8 cellular contexts compared by ENCODE assay signal in genomic region chr12:120292411-120292660, GRCh38. TPM values are rescaled to one million over a fixed set of nuclear protein-coding genes. Genes with fewer than 3 reads are reported as not detected.
DNase-seq lines count a peak whose midpoint lies in the region; ATAC-seq, FAIRE-seq and TF ChIP-seq lines count a peak whose summit lies in the region.

No MANE protein-coding gene starts in this region.

- H3K36me3 Mint-ChIP-seq in Calu3 (ENCODE audit: insufficient read depth, unreplicated experiment) (no peaks in the 10 kb centered on the region), astrocyte (ENCODE audit: low read depth, unreplicated experiment) (no peaks in the 10 kb centered on the region)

- no peaks in the 10 kb centered on the region for H3K9me3 ChIP-seq in astrocyte (ENCODE audit: insufficient read depth, low read depth, low read length)
- no peaks in the 10 kb centered on the region for H3K9me3 ChIP-seq in lung (ENCODE audit: control insufficient read depth in 2 of 2, insufficient read depth in 1 of 2, low read length in 1 of 2)

- no peak overlapping the region for H3K4me3 Mint-ChIP-seq in Calu3 (ENCODE audit: low read depth, unreplicated experiment)
- no peak overlapping the region for H3K4me3 Mint-ChIP-seq in astrocyte (ENCODE audit: unreplicated experiment)

- BruUV-seq in Calu3 (replicated peaks; lab: Mats Ljungman, UMichigan): TSS peak; percentile 98

- FAIRE-seq in astrocyte (lab: Jason Lieb, UNC): no peak

- H3K4me3 ChIP-seq in astrocyte (ENCODE audit: insufficient read depth, low read depth, low read length): peak overlapping the region; percentile 51
- H3K4me3 ChIP-seq in lung: peak overlapping the region; percentile 45

- ATAC-seq in HG02759 (IDR thresholded peaks at IDR 0.05; ENCODE audit: unreplicated experiment) (peak; percentile 17), lung (ENCODE audit: insufficient read depth, low FRiP score) (no peak)

- H3K4me1 ChIP-seq in astrocyte (ENCODE audit: insufficient read depth, low read length) (peaks cover 13% of the 10 kb centered on the region), lung (ENCODE audit: control insufficient read depth in 2 of 2, insufficient read depth in 2 of 2, low read length in 2 of 2) (no peaks in the 10 kb centered on the region)

- H2AFZ ChIP-seq in astrocyte (ENCODE audit: low read depth, low read length): no peak overlapping the region

- H3K27me3 Mint-ChIP-seq in Calu3 (ENCODE audit: unreplicated experiment): no peaks in the 10 kb centered on the region
- no peaks in the 10 kb centered on the region for H3K27me3 Mint-ChIP-seq in astrocyte (ENCODE audit: low read depth, unreplicated experiment)

- TF ChIP-seq CTCF in Calu3 (IDR thresholded peaks at IDR 0.05; ENCODE audit: unreplicated experiment) (no peak), astrocyte (IDR thresholded peaks at IDR 0.05; ENCODE audit: insufficient read depth, low read depth, low read length) (no peak), lung (IDR thresholded peaks at IDR 0.05; ENCODE audit: control extremely low read depth, extremely low read depth) (no peak)

- H3K79me2 ChIP-seq in astrocyte (ENCODE audit: insufficient read depth, low read length): no peaks in the 10 kb centered on the region

- peak overlapping the region; percentile 100 for H3K27ac ChIP-seq in astrocyte (ENCODE audit: low read depth, low read length)
- peak overlapping the region; percentile 97 to 98 for H3K27ac ChIP-seq in lung (ENCODE audit: low read depth in 1 of 2, low read length in 1 of 2)

- H3K36me3 ChIP-seq in astrocyte (ENCODE audit: insufficient read depth, low read length) (no peaks in the 10 kb centered on the region), lung (ENCODE audit: control insufficient read depth in 2 of 2, insufficient read depth in 2 of 2, low read length in 2 of 2) (no peaks in the 10 kb centered on the region)

- CTCF ChIA-PET in Calu3 (lab: Charles Lee): interaction anchor here (0.6 to 2.8 kb wide), 6 partner anchors 22 to 688 kb away, joined by 3 to 53 read pairs (median 5); no protein-coding TSS in a partner anchor

- intact Hi-C loops in Calu3 (cut with micrococcal nuclease; ENCODE audit: unreplicated experiment) (loop anchor here (5.0 kb wide), 1 partner anchor 175 kb away; the partner anchor contains the start of gene RAB35), posterior cingulate gyrus (cut with DNase I) (no loop called here)

- no peaks in the 10 kb centered on the region for H4K20me1 ChIP-seq in astrocyte (ENCODE audit: insufficient read depth, low read length)

- H3K4me2 ChIP-seq in astrocyte (ENCODE audit: low read length): peak overlapping the region; percentile 82

- 0 to 1% methylated on average over 17 of the region's 17 CpGs for WGBS in lung, 2 donors

- H3K9ac ChIP-seq in astrocyte (ENCODE audit: low read length): peak overlapping the region; percentile 94

- no peak overlapping the region for H3K27ac Mint-ChIP-seq in Calu3 (ENCODE audit: unreplicated experiment)
- no peak overlapping the region for H3K27ac Mint-ChIP-seq in astrocyte (ENCODE audit: unreplicated experiment)

- no peaks in the 10 kb centered on the region for H3K9me3 Mint-ChIP-seq in Calu3 (ENCODE audit: low read depth, unreplicated experiment)
- no peaks in the 10 kb centered on the region for H3K9me3 Mint-ChIP-seq in astrocyte (ENCODE audit: unreplicated experiment)

- H3K27me3 ChIP-seq in astrocyte (ENCODE audit: insufficient read depth, low read length) (no peaks in the 10 kb centered on the region), lung (ENCODE audit: control insufficient read depth, insufficient read depth) (no peaks in the 10 kb centered on the region)

- peaks cover 15% of the 10 kb centered on the region for H3K4me1 Mint-ChIP-seq in Calu3 (ENCODE audit: low read depth, unreplicated experiment)
- peaks cover 5% of the 10 kb centered on the region for H3K4me1 Mint-ChIP-seq in astrocyte (ENCODE audit: low read depth, unreplicated experiment)

- DNase-seq in Calu3 (no peak), astrocyte (ENCODE audit: low read depth) (no peak), lung (ENCODE audit: low spot score) (no peak), NCI-H2107 (lab: John Stamatoyannopoulos, UW) (no peak), NCI-H226 (no peak), posterior cingulate gyrus (no peak)
- no peak for DNase-seq in activated CD8-positive, alpha-beta memory T cell treated with anti-CD3 and anti-CD28 coated beads, Interleukin-2, amount 50 U/mL, for 48 hours

RNA-seq across cellular contexts. Expression of gene RNU4-2, which starts 0.6 kb away (rescaled TPM):
- total RNA-seq in Calu3 (2022) (5,016 and 6,756 TPM in 2 replicates), astrocyte (2,157 and 2,549 TPM in 2 replicates), lung (over 10,000 TPM in 1 of 2 donors, under 1 TPM in 1; under 0.01 to 10,045 TPM)
- not detected for polyA plus RNA-seq in lung

RNA-seq across cellular contexts. Expression of gene RNU4-1, which starts 0.7 kb away (rescaled TPM):
- 2,759 and 3,670 TPM in 2 replicates for total RNA-seq in Calu3 (2022)
- 2,477 and 2,591 TPM in 2 replicates for total RNA-seq in astrocyte
- total RNA-seq in lung: 1,000 to 10,000 TPM in 1 of 2 donors, under 1 TPM in 1; under 0.01 to 2,200 TPM
- not detected for polyA plus RNA-seq in lung

RNA-seq across cellular contexts. Expression of gene SIRT4, which starts 9.8 kb away (rescaled TPM):
- total RNA-seq in Calu3 (2022) (1.1 and 1.6 TPM in 2 replicates), astrocyte (2.5 and 2.7 TPM in 2 replicates), lung (1 to 10 TPM; 1.2 to 5.9 TPM)
- polyA plus RNA-seq in lung: 1 to 10 TPM in 1 of 2 donors, under 1 TPM in 1; 0.95 to 2.2 TPM

RNA-seq across cellular contexts. Expression of gene PXN, which starts 26.8 kb away (rescaled TPM):
- total RNA-seq in Calu3 (2022) (156 and 172 TPM in 2 replicates), astrocyte (126 and 151 TPM in 2 replicates), lung (100 to 1,000 TPM in 1 of 2 donors, 10 to 100 TPM in 1; 81.1 to 117 TPM)
- 10 to 100 TPM; 81.3 to 100.0 TPM for polyA plus RNA-seq in lung

RNA-seq across cellular contexts. Expression of gene PLA2G1B, which starts 35.2 kb away (rescaled TPM):
- total RNA-seq in Calu3 (2022) (not detected in 2 replicates), astrocyte (not detected in 2 replicates), lung (10 to 100 TPM in 1 of 2 donors, 1 to 10 TPM in 1; 6.5 to 33.9 TPM)
- 100 to 1,000 TPM in 1 of 2 donors, 10 to 100 TPM in 1; 24.4 to 193 TPM for polyA plus RNA-seq in lung
